Comparison of ENCODE assay signal across 22 cellular contexts in the genomic region with DNA sequence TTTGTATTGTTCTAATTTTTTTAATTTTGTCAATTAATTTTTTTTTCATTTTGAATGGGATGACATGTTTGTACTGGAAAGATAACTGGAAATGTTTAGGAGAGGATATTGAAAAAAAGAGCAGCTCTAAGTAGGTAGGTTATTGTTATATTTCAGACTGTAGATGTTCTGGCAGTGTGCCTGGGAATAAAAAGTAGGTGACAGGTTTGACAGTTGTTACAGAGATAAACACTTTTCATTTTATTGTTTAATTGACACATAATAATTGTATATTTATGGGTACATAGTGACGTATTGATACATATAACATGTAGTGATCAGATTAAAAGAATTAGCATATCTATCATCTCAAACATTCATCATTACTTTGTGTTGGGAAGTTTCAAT.
"Had no signal": no experiment of that assay in that cellular context is flagged by ENCODE, and none has a peak within 500 bp of the region (broad histone marks: within the 10 kb centered on the region; RNA-seq: fewer than 3 reads in every experiment).

No MANE protein-coding gene starts in this region.

- H3K4me2 ChIP-seq: KMS-11, SK-N-SH had no signal

- DNase-seq: MV-4-11, NCI-H1048, NCI-H1105 treated with DMSO at 0.1 percent for 48 hours, NCI-H1417 treated with DMSO at 0.1 percent for 48 hours, NCI-H146, NCI-H1694 treated with DMSO at 0.1 percent for 48 hours, NCI-H1930, NCI-H2081, NCI-H2107, NCI-H2227 treated with DMSO at 0.1 percent for 48 hours, NCI-H524, NCI-H526 treated with DMSO at 0.1 percent for 48 hours, NCI-H748 treated with DMSO at 0.1 percent for 48 hours, SHP77, SK-N-SH, SW 1271 had no signal

- H3K9ac ChIP-seq: KMS-11, SK-N-SH had no signal

- H3K9me2 ChIP-seq: SK-N-SH had no signal

- FAIRE-seq: HTR-8/SVneo, K562, RCC 7860 had no signal

- H3K27ac ChIP-seq: HL-60, KMS-11, RWPE1 had no signal

- ATAC-seq: K562 had no signal

- H3K4me3 ChIP-seq: K562 had no signal
